1 cellular context compared by ENCODE assay signal in the genomic region with DNA sequence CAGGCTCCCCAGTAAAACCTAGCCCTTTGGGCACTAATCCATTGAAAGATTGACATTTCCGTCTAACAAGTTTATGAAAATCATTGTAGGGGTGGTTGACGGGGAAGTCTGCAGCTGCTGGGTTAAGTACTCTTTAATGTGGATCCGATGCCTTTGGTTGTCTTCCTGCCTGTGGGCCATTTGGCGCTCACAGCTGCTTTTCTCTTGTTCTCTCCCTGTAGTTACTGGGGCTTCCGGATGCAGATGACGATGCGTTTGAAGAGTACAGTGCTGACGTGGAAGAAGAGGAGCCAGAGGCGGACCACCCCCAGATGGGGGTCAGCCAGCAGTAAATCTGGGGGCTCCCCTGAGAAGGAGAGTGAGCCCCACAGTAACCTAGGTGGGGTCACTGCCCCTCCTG.
TF ChIP-seq lines count a peak whose summit lies in the region.

No MANE protein-coding gene starts in this region.

TF ChIP-seq in HepG2, 621 proteins besides CTCF, POLR2A, EP300 and RAD21:
- TF ChIP-seq ZNF713 (CRISPR knock-in tag; IDR thresholded peaks at IDR 0.05) (no peak), ZMYM3 (CRISPR knock-in tag; IDR thresholded peaks at IDR 0.05) (no peak), ZNF326 (CRISPR knock-in tag; IDR thresholded peaks at IDR 0.05; ENCODE audit: borderline replicate concordance) (no peak), ZNF839 (CRISPR knock-in tag; IDR thresholded peaks at IDR 0.05; ENCODE audit: borderline replicate concordance) (no peak), ZMAT3 (CRISPR knock-in tag; conservative IDR thresholded peaks at IDR 0.05) (no peak), ZNF530 (CRISPR knock-in tag; IDR thresholded peaks at IDR 0.05; ENCODE audit: low read depth) (no peak), KLF15 (CRISPR knock-in tag; IDR thresholded peaks at IDR 0.05; ENCODE audit: borderline replicate concordance) (no peak), SOX6 (IDR thresholded peaks at IDR 0.05) (no peak), SOX6 (CRISPR knock-in tag; IDR thresholded peaks at IDR 0.05) (no peak), DPF2 (CRISPR knock-in tag; IDR thresholded peaks at IDR 0.05; ENCODE audit: borderline replicate concordance, low read depth) (no peak), U2AF1 (optimal IDR thresholded peaks at IDR 0.05; ENCODE audit: low read depth, low read length) (no peak)
- TF ChIP-seq, protein P1, sequence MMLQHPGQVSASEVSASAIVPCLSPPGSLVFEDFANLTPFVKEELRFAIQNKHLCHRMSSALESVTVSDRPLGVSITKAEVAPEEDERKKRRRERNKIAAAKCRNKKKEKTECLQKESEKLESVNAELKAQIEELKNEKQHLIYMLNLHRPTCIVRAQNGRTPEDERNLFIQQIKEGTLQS (CRISPR knock-in tag; IDR thresholded peaks at IDR 0.05), result no peak
- TF ChIP-seq, protein P2, sequence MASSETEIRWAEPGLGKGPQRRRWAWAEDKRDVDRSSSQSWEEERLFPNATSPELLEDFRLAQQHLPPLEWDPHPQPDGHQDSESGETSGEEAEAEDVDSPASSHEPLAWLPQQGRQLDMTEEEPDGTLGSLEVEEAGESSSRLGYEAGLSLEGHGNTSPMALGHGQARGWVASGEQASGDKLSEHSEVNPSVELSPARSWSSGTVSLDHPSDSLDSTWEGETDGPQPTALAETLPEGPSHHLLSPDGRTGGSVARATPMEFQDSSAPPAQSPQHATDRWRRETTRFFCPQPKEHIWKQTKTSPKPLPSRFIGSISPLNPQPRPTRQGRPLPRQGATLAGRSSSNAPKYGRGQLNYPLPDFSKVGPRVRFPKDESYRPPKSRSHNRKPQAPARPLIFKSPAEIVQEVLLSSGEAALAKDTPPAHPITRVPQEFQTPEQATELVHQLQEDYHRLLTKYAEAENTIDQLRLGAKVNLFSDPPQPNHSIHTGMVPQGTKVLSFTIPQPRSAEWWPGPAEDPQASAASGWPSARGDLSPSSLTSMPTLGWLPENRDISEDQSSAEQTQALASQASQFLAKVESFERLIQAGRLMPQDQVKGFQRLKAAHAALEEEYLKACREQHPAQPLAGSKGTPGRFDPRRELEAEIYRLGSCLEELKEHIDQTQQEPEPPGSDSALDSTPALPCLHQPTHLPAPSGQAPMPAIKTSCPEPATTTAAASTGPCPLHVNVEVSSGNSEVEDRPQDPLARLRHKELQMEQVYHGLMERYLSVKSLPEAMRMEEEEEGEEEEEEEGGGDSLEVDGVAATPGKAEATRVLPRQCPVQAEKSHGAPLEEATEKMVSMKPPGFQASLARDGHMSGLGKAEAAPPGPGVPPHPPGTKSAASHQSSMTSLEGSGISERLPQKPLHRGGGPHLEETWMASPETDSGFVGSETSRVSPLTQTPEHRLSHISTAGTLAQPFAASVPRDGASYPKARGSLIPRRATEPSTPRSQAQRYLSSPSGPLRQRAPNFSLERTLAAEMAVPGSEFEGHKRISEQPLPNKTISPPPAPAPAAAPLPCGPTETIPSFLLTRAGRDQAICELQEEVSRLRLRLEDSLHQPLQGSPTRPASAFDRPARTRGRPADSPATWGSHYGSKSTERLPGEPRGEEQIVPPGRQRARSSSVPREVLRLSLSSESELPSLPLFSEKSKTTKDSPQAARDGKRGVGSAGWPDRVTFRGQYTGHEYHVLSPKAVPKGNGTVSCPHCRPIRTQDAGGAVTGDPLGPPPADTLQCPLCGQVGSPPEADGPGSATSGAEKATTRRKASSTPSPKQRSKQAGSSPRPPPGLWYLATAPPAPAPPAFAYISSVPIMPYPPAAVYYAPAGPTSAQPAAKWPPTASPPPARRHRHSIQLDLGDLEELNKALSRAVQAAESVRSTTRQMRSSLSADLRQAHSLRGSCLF (CRISPR knock-in tag; IDR thresholded peaks at IDR 0.05; ENCODE audit: borderline replicate concordance), result no peak
